In the genomic region with DNA sequence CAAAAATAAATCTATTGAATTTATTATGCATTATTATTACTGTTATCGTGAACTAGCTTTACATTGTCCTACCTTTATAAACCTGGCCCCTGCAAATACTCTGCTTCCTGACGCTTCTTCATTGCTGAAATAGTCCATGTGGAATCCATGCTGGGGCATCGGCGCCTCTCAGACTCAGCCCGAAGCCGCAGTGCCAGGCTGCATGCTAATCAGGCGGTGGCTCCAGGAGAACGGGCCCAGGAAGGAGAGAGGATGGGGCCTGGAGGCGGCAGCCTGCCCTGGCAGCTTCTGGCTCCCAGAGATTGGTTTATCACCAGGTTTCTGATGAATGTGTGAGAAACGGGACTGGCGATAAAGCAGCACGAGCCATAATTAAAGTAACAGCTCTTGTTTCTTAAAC, we compare ENCODE assay signal across 19 cellular contexts.
DNase-seq lines count a peak whose midpoint lies in the region; TF ChIP-seq lines count a peak whose summit lies in the region.
"Had no signal": no experiment of that assay in that cellular context is flagged by ENCODE, and none has a peak within 500 bp of the region (broad histone marks: within the 10 kb centered on the region; RNA-seq: fewer than 3 reads in every experiment).

No MANE protein-coding gene starts in this region.

- DNase-seq in A673 (ENCODE audit: low spot score) (peak; percentile 18), NCI-H526 treated with DMSO at 0.1 percent for 48 hours (lab: John Stamatoyannopoulos, UW) (peak; percentile 91), globus pallidus (ENCODE audit: low spot score) (peak; percentile 60), neural crest cell (ENCODE audit: low read depth, low spot score) (no peak), ecto neural progenitor cell (ENCODE audit: low spot score) (no peak), chondrocyte (ENCODE audit: low spot score) (no peak), EL (no peak), Calu3 (no peak)
- DNase-seq: AML-193; CD4-positive, CD25-positive, alpha-beta regulatory T cell; DND-41; MG63; NCI-H1092 treated with DMSO at 0.1 percent for 48 hours; NCI-H1694 treated with DMSO at 0.1 percent for 48 hours; NCI-H446; NCI-H774; SHP77 treated with DMSO at 0.1 percent for 48 hours had no signal

- H3K27ac Mint-ChIP-seq in neural crest cell (ENCODE audit: unreplicated experiment) (peak overlapping the region; percentile 23), chondrocyte (ENCODE audit: unreplicated experiment) (no peak overlapping the region), Calu3 (ENCODE audit: unreplicated experiment) (no peak overlapping the region)

- TF ChIP-seq CTCF in A673 (conservative IDR thresholded peaks at IDR 0.05; ENCODE audit: low read depth, low read length) (no peak), neural crest cell (conservative IDR thresholded peaks at IDR 0.05) (no peak), chondrocyte (IDR thresholded peaks at IDR 0.05) (no peak), Calu3 (IDR thresholded peaks at IDR 0.05; ENCODE audit: unreplicated experiment) (no peak)

- no peaks in the 10 kb centered on the region for H3K9me3 ChIP-seq in A673 (ENCODE audit: low read depth, low read length, poor library complexity, severe bottlenecking)
- H3K9me3 ChIP-seq: A549, MG63 had no signal

- H3K4me1 Mint-ChIP-seq in neural crest cell (peaks cover 27% of the 10 kb centered on the region), chondrocyte (ENCODE audit: low read depth) (peaks cover 5% of the 10 kb centered on the region), Calu3 (ENCODE audit: low read depth, unreplicated experiment) (no peaks in the 10 kb centered on the region)
- H3K4me1 Mint-ChIP-seq: CD4-positive, CD25-positive, alpha-beta regulatory T cell had no signal

- CTCF ChIA-PET in A673 (lab: Charles Lee) (no interaction called here), Calu3 (lab: Charles Lee) (no interaction called here)

- H3K27me3 Mint-ChIP-seq in neural crest cell (ENCODE audit: low read depth) = peaks cover 3% of the 10 kb centered on the region
- H3K27me3 Mint-ChIP-seq in chondrocyte (ENCODE audit: low read depth) = peaks cover 38% of the 10 kb centered on the region
- H3K27me3 Mint-ChIP-seq in Calu3 (ENCODE audit: unreplicated experiment) = no peaks in the 10 kb centered on the region

- H3K9me3 Mint-ChIP-seq in neural crest cell = no peaks in the 10 kb centered on the region
- H3K9me3 Mint-ChIP-seq in chondrocyte (ENCODE audit: low read depth) = no peaks in the 10 kb centered on the region
- peaks cover 14% of the 10 kb centered on the region for H3K9me3 Mint-ChIP-seq in Calu3 (ENCODE audit: low read depth, unreplicated experiment)

- H3K36me3 Mint-ChIP-seq in neural crest cell (ENCODE audit: low read depth) (no peaks in the 10 kb centered on the region), chondrocyte (ENCODE audit: low read depth) (no peaks in the 10 kb centered on the region), Calu3 (ENCODE audit: insufficient read depth, unreplicated experiment) (no peaks in the 10 kb centered on the region)
- H3K36me3 Mint-ChIP-seq: CD4-positive, CD25-positive, alpha-beta regulatory T cell had no signal

- BruUV-seq in A673 (replicated peaks; lab: Mats Ljungman, UMichigan) (no TSS peak), Calu3 (replicated peaks; lab: Mats Ljungman, UMichigan) (no TSS peak)

- no peaks in the 10 kb centered on the region for H3K4me1 ChIP-seq in A673 (ENCODE audit: insufficient read depth, low read length, poor library complexity, severe bottlenecking)
- H3K4me1 ChIP-seq: A549 had no signal

- H3K27me3 ChIP-seq in A673 (replicated peaks; ENCODE audit: insufficient read depth, low read depth, low read length, poor library complexity) = peaks cover 57% of the 10 kb centered on the region
- H3K27me3 ChIP-seq: MG63 had no signal

- H3K4me3 Mint-ChIP-seq in neural crest cell (no peak overlapping the region), chondrocyte (ENCODE audit: unreplicated experiment) (no peak overlapping the region), Calu3 (ENCODE audit: low read depth, unreplicated experiment) (no peak overlapping the region)
- H3K4me3 Mint-ChIP-seq: CD4-positive, CD25-positive, alpha-beta regulatory T cell had no signal

- H3K4me3 ChIP-seq in A673 (ENCODE audit: low read depth, low read length, poor library complexity, severe bottlenecking) = no peak overlapping the region
- H3K4me3 ChIP-seq: A549, MG63 had no signal

- POLR2A ChIA-PET in A673 (lab: Charles Lee; ENCODE audit: low non-redundant PET) = no interaction called here

- intact Hi-C loops in A673 (cut with micrococcal nuclease; ENCODE audit: unreplicated experiment) = no loop called here
- intact Hi-C loops in Calu3 (cut with micrococcal nuclease; ENCODE audit: unreplicated experiment) = no loop called here

- no peaks in the 10 kb centered on the region for H3K36me3 ChIP-seq in A673 (ENCODE audit: insufficient read depth, low read length, poor library complexity, severe bottlenecking)
- H3K36me3 ChIP-seq: MG63 had no signal

- H3K27ac ChIP-seq in A673 (ENCODE audit: low read depth, low read length, poor library complexity, severe bottlenecking) = no peak overlapping the region
- H3K27ac ChIP-seq: A549, KMS-11 had no signal

Comparison
In these comparisons a context has a peak if more than half of its experiments do, and no peak if none do; other contexts are left out.
1. DNase-seq: peak in A673 (single experiment), NCI-H526 treated with DMSO at 0.1 percent for 48 hours (single experiment) and globus pallidus (single experiment); none in neural crest cell (single experiment), ecto neural progenitor cell (single experiment), chondrocyte (single experiment), EL (single experiment) and Calu3 (single experiment).